ENCODE assay signal across 1 cellular context in genomic region chr6:45411959-45412358, GRCh38.
TF ChIP-seq lines count a peak whose summit lies in the region.

No MANE protein-coding gene starts in this region.

TF ChIP-seq in HEK293, 187 proteins besides CTCF, POLR2A, EP300 and RAD21 (continued from another document):
- no peak for TF ChIP-seq KLF9 (tag by site-specific recombination; IDR thresholded peaks at IDR 0.05; ENCODE audit: low read depth)
- TF ChIP-seq ZNF624 (tag by site-specific recombination; IDR thresholded peaks at IDR 0.05), result no peak
- no peak for TF ChIP-seq GLI2 (tag by site-specific recombination; IDR thresholded peaks at IDR 0.05; ENCODE audit: borderline replicate concordance, low read depth)
- TF ChIP-seq GLIS1 (tag by site-specific recombination; IDR thresholded peaks at IDR 0.05), result no peak
- no peak for TF ChIP-seq GLI4 (tag by site-specific recombination; IDR thresholded peaks at IDR 0.05)
- no peak for TF ChIP-seq ZNF366 (tag by site-specific recombination; conservative IDR thresholded peaks at IDR 0.05)
- no peak for TF ChIP-seq SP7 (tag by site-specific recombination; IDR thresholded peaks at IDR 0.05)
- no peak for TF ChIP-seq ZBTB7A (tag by site-specific recombination; IDR thresholded peaks at IDR 0.05; ENCODE audit: low read depth)
- TF ChIP-seq ZXDB (tag by site-specific recombination; IDR thresholded peaks at IDR 0.05), result 0 out of 2 replicates have a peak, but pooled peaks have one; percentile 34
- TF ChIP-seq GFI1B (tag by site-specific recombination; IDR thresholded peaks at IDR 0.05), result no peak
- TF ChIP-seq ZNF362 (tag by site-specific recombination; IDR thresholded peaks at IDR 0.05), result peak; percentile 85
- no peak for TF ChIP-seq ZNF202 (tag by site-specific recombination; IDR thresholded peaks at IDR 0.05; ENCODE audit: borderline replicate concordance)
- TF ChIP-seq ZNF214 (tag by site-specific recombination; IDR thresholded peaks at IDR 0.05; ENCODE audit: borderline replicate concordance), result no peak
- 0 out of 2 replicates have a peak, but pooled peaks have one; percentile 26 for TF ChIP-seq ZBTB8A (tag by site-specific recombination; IDR thresholded peaks at IDR 0.05)
- TF ChIP-seq ZNF626 (tag by site-specific recombination; IDR thresholded peaks at IDR 0.05), result no peak
- TF ChIP-seq ZNF416 (tag by site-specific recombination; IDR thresholded peaks at IDR 0.05), result no peak
- TF ChIP-seq ZNF664 (tag by site-specific recombination; IDR thresholded peaks at IDR 0.05), result no peak
- no peak for TF ChIP-seq SP3 (tag by site-specific recombination; IDR thresholded peaks at IDR 0.05)
- no peak for TF ChIP-seq PATZ1 (tag by site-specific recombination; IDR thresholded peaks at IDR 0.05)
- TF ChIP-seq ZNF792 (tag by site-specific recombination; IDR thresholded peaks at IDR 0.05), result no peak
- no peak for TF ChIP-seq TRIM28 (IDR thresholded peaks at IDR 0.05; ENCODE audit: borderline replicate concordance, low read length)
- no peak for TF ChIP-seq FEZF1 (tag by site-specific recombination; IDR thresholded peaks at IDR 0.05)
- peak; percentile 63; the same call in 1 of the 2 replicates for TF ChIP-seq OSR2 (tag by site-specific recombination; IDR thresholded peaks at IDR 0.05)
- TF ChIP-seq KLF7 (tag by site-specific recombination; IDR thresholded peaks at IDR 0.05; ENCODE audit: borderline replicate concordance), result no peak
- no peak for TF ChIP-seq ZBTB26 (tag by site-specific recombination; optimal IDR thresholded peaks at IDR 0.05)
- no peak for TF ChIP-seq ZNF175 (tag by site-specific recombination; IDR thresholded peaks at IDR 0.05)
- no peak for TF ChIP-seq ZNF146 (tag by site-specific recombination; IDR thresholded peaks at IDR 0.05)
- TF ChIP-seq ZNF600 (tag by site-specific recombination; IDR thresholded peaks at IDR 0.05), result no peak
- TF ChIP-seq ZNF433 (tag by site-specific recombination; IDR thresholded peaks at IDR 0.05; ENCODE audit: low read depth), result no peak
- TF ChIP-seq SP2 (tag by site-specific recombination; IDR thresholded peaks at IDR 0.05), result no peak
- no peak for TF ChIP-seq ZNF248 (tag by site-specific recombination; IDR thresholded peaks at IDR 0.05)
- no peak for TF ChIP-seq ZNF596 (tag by site-specific recombination; IDR thresholded peaks at IDR 0.05)
- TF ChIP-seq SCRT1 (tag by site-specific recombination; IDR thresholded peaks at IDR 0.05; ENCODE audit: borderline replicate concordance), result no peak
- no peak for TF ChIP-seq ZNF121 (tag by site-specific recombination; IDR thresholded peaks at IDR 0.05)
- TF ChIP-seq ZBTB48 (tag by site-specific recombination; IDR thresholded peaks at IDR 0.05), result no peak
- TF ChIP-seq AEBP2 (tag by site-specific recombination; IDR thresholded peaks at IDR 0.05; ENCODE audit: borderline replicate concordance), result no peak
- TF ChIP-seq SCRT2 (tag by site-specific recombination; IDR thresholded peaks at IDR 0.05), result peak; percentile 44; the same call in 1 of the 2 replicates
- TF ChIP-seq ZNF692 (tag by site-specific recombination; IDR thresholded peaks at IDR 0.05), result no peak
- no peak for TF ChIP-seq EGR2 (tag by site-specific recombination; IDR thresholded peaks at IDR 0.05; ENCODE audit: low read depth)
- no peak for TF ChIP-seq ZNF521 (tag by site-specific recombination; IDR thresholded peaks at IDR 0.05)
- no peak for TF ChIP-seq ZNF585B (tag by site-specific recombination; IDR thresholded peaks at IDR 0.05)
- no peak for TF ChIP-seq ZNF785 (tag by site-specific recombination; IDR thresholded peaks at IDR 0.05)
- TF ChIP-seq ELK4 (IDR thresholded peaks at IDR 0.05; ENCODE audit: borderline replicate concordance, low read depth, low read length), result no peak
- TF ChIP-seq ZNF580 (tag by site-specific recombination; IDR thresholded peaks at IDR 0.05), result peak; percentile 81
- TF ChIP-seq ZNF560 (tag by site-specific recombination; IDR thresholded peaks at IDR 0.05; ENCODE audit: borderline replicate concordance), result no peak
- TF ChIP-seq ZNF16 (tag by site-specific recombination; IDR thresholded peaks at IDR 0.05; ENCODE audit: low read depth), result no peak
- no peak for TF ChIP-seq ZNF473 (tag by site-specific recombination; IDR thresholded peaks at IDR 0.05)
- TF ChIP-seq ZFP41 (tag by site-specific recombination; IDR thresholded peaks at IDR 0.05; ENCODE audit: borderline replicate concordance), result no peak
- no peak for TF ChIP-seq ZNF302 (tag by site-specific recombination; IDR thresholded peaks at IDR 0.05; ENCODE audit: low read depth)
- no peak for TF ChIP-seq ATF2 (tag by site-specific recombination; IDR thresholded peaks at IDR 0.05; ENCODE audit: low read depth)
- no peak for TF ChIP-seq ZNF707 (tag by site-specific recombination; IDR thresholded peaks at IDR 0.05)
- no peak for TF ChIP-seq ZNF19 (tag by site-specific recombination; IDR thresholded peaks at IDR 0.05; ENCODE audit: low read depth)
- TF ChIP-seq ZNF394 (tag by site-specific recombination; IDR thresholded peaks at IDR 0.05; ENCODE audit: borderline replicate concordance), result peak; percentile 26; the same call in 1 of the 2 replicates
- no peak for TF ChIP-seq ZNF670 (tag by site-specific recombination; IDR thresholded peaks at IDR 0.05; ENCODE audit: low read depth)
- TF ChIP-seq ZNF10 (tag by site-specific recombination; IDR thresholded peaks at IDR 0.05), result no peak
